Comparison of ENCODE assay signal across 11 cellular contexts in genomic region chr2:170814551-170815245, GRCh38. TPM values are rescaled to one million over a fixed set of nuclear protein-coding genes. Genes with fewer than 3 reads are reported as not detected.
DNase-seq lines count a peak whose midpoint lies in the region; ATAC-seq and TF ChIP-seq lines count a peak whose summit lies in the region.
"Had no signal": no experiment of that assay in that cellular context is flagged by ENCODE, and none has a peak within 500 bp of the region (broad histone marks: within the 10 kb centered on the region; RNA-seq: fewer than 3 reads in every experiment).

No MANE protein-coding gene starts in this region.

- POLR2A ChIA-PET in RWPE1 (lab: Yijun Ruan, JAX; ENCODE audit: low non-redundant PET): no interaction called here

- CTCF ChIA-PET in RWPE1 (lab: Yijun Ruan, JAX): interaction anchor here (0.9 to 2.2 kb wide), 7 partner anchors 59 to 444 kb away, joined by 3 to 12 read pairs (median 6); partner anchors contain the start of gene SP5

- H3K4me2 ChIP-seq in GM23338: peak overlapping the region; percentile 97

- H3K27ac Mint-ChIP-seq in GM23338 (no peak overlapping the region), memory B cell (peak overlapping the region; percentile 63)
- H3K27ac Mint-ChIP-seq: activated naive CD4-positive, alpha-beta T cell treated with anti-CD3 and anti-CD28 coated beads for 36 hours had no signal

- H2AFZ ChIP-seq in GM23338: peak overlapping the region; percentile 93; the same call in 1 of the 2 replicates

- TF ChIP-seq CTCF in GM23338 (conservative IDR thresholded peaks at IDR 0.05; ENCODE audit: low read depth in 2 of 2) (no peak), RWPE1 (conservative IDR thresholded peaks at IDR 0.05; ENCODE audit: low read depth) (no peak)

- H3K4me1 ChIP-seq in GM23338 (ENCODE audit: insufficient read depth): peaks cover 42% of the 10 kb centered on the region

- H3K4me3 Mint-ChIP-seq in GM23338 (peak overlapping the region; percentile 77), memory B cell (no peak overlapping the region)

- H3K36me3 ChIP-seq in GM23338 (ENCODE audit: insufficient read depth): no peaks in the 10 kb centered on the region
- H3K36me3 ChIP-seq: thoracic aorta had no signal

- peak overlapping the region; percentile 63 for H3K4me3 ChIP-seq in GM23338

- H4K20me1 ChIP-seq in GM23338 (replicated peaks; ENCODE audit: insufficient read depth): peaks cover 9% of the 10 kb centered on the region; the same call in 1 of the 2 replicates

- H3K27me3 Mint-ChIP-seq in GM23338 (ENCODE audit: insufficient read depth, low read depth, poor library complexity): peaks cover 73% of the 10 kb centered on the region
- H3K27me3 Mint-ChIP-seq in memory B cell: peaks cover 27% of the 10 kb centered on the region

- H3K36me3 Mint-ChIP-seq in GM23338 (ENCODE audit: low read depth) (no peaks in the 10 kb centered on the region), memory B cell (no peaks in the 10 kb centered on the region)
- H3K36me3 Mint-ChIP-seq: T-cell had no signal

- H3K4me1 Mint-ChIP-seq in GM23338 (peaks cover 51% of the 10 kb centered on the region), memory B cell (peaks cover 6% of the 10 kb centered on the region)

- H3K9me2 ChIP-seq in GM23338 (ENCODE audit: insufficient read depth): no peaks in the 10 kb centered on the region

- peaks cover 69% of the 10 kb centered on the region for H3K27me3 ChIP-seq in GM23338 (ENCODE audit: insufficient read depth)

- no peaks in the 10 kb centered on the region for H3K79me2 ChIP-seq in GM23338 (replicated peaks; ENCODE audit: insufficient read depth)

- H3K27ac ChIP-seq in GM23338 (ENCODE audit: low read depth) (no peak overlapping the region), RWPE1 (no peak overlapping the region)

- peak; percentile 29 for DNase-seq in COR-L47 (lab: John Stamatoyannopoulos, UW)
- peak; percentile 83 for DNase-seq in GM23338 (ENCODE audit: low spot score)
- DNase-seq in NCI-H69 (lab: John Stamatoyannopoulos, UW): peak; percentile 89
- DNase-seq in memory B cell (ENCODE audit: low spot score in 2 of 2): peak in 1 of 2 donors; percentile 5
- DNase-seq in RWPE1 (ENCODE audit: low spot score): no peak
- no peak for DNase-seq in NCI-H524 (lab: John Stamatoyannopoulos, UW)
- DNase-seq: activated CD4-positive, alpha-beta T cell treated with anti-CD3 and anti-CD28 coated beads, Interleukin-2, amount 50 U/mL, for 4 hours had no signal

- peaks cover 3% of the 10 kb centered on the region; the same call in 1 of the 3 replicates for H3K9me3 Mint-ChIP-seq in GM23338
- no peaks in the 10 kb centered on the region for H3K9me3 Mint-ChIP-seq in memory B cell
- H3K9me3 Mint-ChIP-seq: activated naive CD4-positive, alpha-beta T cell treated with anti-CD3 and anti-CD28 coated beads for 36 hours; T-cell had no signal

- peaks cover 5% of the 10 kb centered on the region for H3F3A ChIP-seq in GM23338 (replicated peaks; ENCODE audit: low read depth)

- ATAC-seq in GM23338: peak; percentile 10
- no peak for ATAC-seq in memory B cell (ENCODE audit: low read depth)
- no peak for ATAC-seq in GM19324 (IDR thresholded peaks at IDR 0.05; ENCODE audit: low FRiP score, unreplicated experiment)

TF ChIP-seq in GM23338, 12 proteins besides CTCF, POLR2A, EP300 and RAD21 (continues in another document):
- TF ChIP-seq POLR2AphosphoS5 (IDR thresholded peaks at IDR 0.05; ENCODE audit: low read depth): no peak
- TF ChIP-seq, protein P1, sequence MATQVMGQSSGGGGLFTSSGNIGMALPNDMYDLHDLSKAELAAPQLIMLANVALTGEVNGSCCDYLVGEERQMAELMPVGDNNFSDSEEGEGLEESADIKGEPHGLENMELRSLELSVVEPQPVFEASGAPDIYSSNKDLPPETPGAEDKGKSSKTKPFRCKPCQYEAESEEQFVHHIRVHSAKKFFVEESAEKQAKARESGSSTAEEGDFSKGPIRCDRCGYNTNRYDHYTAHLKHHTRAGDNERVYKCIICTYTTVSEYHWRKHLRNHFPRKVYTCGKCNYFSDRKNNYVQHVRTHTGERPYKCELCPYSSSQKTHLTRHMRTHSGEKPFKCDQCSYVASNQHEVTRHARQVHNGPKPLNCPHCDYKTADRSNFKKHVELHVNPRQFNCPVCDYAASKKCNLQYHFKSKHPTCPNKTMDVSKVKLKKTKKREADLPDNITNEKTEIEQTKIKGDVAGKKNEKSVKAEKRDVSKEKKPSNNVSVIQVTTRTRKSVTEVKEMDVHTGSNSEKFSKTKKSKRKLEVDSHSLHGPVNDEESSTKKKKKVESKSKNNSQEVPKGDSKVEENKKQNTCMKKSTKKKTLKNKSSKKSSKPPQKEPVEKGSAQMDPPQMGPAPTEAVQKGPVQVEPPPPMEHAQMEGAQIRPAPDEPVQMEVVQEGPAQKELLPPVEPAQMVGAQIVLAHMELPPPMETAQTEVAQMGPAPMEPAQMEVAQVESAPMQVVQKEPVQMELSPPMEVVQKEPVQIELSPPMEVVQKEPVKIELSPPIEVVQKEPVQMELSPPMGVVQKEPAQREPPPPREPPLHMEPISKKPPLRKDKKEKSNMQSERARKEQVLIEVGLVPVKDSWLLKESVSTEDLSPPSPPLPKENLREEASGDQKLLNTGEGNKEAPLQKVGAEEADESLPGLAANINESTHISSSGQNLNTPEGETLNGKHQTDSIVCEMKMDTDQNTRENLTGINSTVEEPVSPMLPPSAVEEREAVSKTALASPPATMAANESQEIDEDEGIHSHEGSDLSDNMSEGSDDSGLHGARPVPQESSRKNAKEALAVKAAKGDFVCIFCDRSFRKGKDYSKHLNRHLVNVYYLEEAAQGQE (IDR thresholded peaks at IDR 0.05; ENCODE audit: unreplicated experiment): no peak
- TF ChIP-seq CREB1 (CRISPR knock-in tag; IDR thresholded peaks at IDR 0.05; ENCODE audit: low read depth): no peak
- TF ChIP-seq NANOG (IDR thresholded peaks at IDR 0.05; ENCODE audit: borderline replicate concordance): no peak
- TF ChIP-seq, protein P2, sequence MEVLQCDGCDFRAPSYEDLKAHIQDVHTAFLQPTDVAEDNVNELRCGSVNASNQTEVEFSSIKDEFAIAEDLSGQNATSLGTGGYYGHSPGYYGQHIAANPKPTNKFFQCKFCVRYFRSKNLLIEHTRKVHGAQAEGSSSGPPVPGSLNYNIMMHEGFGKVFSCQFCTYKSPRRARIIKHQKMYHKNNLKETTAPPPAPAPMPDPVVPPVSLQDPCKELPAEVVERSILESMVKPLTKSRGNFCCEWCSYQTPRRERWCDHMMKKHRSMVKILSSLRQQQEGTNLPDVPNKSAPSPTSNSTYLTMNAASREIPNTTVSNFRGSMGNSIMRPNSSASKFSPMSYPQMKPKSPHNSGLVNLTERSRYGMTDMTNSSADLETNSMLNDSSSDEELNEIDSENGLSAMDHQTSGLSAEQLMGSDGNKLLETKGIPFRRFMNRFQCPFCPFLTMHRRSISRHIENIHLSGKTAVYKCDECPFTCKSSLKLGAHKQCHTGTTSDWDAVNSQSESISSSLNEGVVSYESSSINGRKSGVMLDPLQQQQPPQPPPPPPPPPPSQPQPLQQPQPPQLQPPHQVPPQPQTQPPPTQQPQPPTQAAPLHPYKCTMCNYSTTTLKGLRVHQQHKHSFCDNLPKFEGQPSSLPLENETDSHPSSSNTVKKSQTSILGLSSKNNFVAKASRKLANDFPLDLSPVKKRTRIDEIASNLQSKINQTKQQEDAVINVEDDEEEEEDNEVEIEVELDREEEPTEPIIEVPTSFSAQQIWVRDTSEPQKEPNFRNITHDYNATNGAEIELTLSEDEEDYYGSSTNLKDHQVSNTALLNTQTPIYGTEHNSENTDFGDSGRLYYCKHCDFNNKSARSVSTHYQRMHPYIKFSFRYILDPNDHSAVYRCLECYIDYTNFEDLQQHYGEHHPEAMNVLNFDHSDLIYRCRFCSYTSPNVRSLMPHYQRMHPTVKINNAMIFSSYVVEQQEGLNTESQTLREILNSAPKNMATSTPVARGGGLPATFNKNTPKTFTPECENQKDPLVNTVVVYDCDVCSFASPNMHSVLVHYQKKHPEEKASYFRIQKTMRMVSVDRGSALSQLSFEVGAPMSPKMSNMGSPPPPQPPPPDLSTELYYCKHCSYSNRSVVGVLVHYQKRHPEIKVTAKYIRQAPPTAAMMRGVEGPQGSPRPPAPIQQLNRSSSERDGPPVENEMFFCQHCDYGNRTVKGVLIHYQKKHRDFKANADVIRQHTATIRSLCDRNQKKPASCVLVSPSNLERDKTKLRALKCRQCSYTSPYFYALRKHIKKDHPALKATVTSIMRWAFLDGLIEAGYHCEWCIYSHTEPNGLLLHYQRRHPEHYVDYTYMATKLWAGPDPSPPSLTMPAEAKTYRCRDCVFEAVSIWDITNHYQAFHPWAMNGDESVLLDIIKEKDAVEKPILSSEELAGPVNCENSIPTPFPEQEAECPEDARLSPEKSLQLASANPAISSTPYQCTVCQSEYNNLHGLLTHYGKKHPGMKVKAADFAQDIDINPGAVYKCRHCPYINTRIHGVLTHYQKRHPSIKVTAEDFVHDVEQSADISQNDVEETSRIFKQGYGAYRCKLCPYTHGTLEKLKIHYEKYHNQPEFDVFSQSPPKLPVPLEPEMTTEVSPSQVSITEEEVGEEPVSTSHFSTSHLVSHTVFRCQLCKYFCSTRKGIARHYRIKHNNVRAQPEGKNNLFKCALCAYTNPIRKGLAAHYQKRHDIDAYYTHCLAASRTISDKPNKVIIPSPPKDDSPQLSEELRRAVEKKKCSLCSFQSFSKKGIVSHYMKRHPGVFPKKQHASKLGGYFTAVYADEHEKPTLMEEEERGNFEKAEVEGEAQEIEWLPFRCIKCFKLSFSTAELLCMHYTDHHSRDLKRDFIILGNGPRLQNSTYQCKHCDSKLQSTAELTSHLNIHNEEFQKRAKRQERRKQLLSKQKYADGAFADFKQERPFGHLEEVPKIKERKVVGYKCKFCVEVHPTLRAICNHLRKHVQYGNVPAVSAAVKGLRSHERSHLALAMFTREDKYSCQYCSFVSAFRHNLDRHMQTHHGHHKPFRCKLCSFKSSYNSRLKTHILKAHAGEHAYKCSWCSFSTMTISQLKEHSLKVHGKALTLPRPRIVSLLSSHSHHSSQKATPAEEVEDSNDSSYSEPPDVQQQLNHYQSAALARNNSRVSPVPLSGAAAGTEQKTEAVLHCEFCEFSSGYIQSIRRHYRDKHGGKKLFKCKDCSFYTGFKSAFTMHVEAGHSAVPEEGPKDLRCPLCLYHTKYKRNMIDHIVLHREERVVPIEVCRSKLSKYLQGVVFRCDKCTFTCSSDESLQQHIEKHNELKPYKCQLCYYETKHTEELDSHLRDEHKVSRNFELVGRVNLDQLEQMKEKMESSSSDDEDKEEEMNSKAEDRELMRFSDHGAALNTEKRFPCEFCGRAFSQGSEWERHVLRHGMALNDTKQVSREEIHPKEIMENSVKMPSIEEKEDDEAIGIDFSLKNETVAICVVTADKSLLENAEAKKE (CRISPR knock-in tag; IDR thresholded peaks at IDR 0.05): no peak

RNA-seq across cellular contexts. Expression of gene GAD1, which starts 2.0 kb away (rescaled TPM):
- total RNA-seq in GM23338 (2014; rRNA removed; shearing (Covaris generic)): 0.17 and 0.47 TPM in 2 replicates
- polyA plus RNA-seq in GM23338 (2016; fragmentation: Nextera tagmentation; extraction: Ambion mirVana): 0.34 TPM in 1 of 2 replicates, not detected in the other

RNA-seq across cellular contexts. Expression of gene ERICH2, which starts 44.5 kb away (rescaled TPM):
- 2.1 TPM in 1 of 2 replicates, not detected in the other for total RNA-seq in GM23338 (2014; rRNA removed; shearing (Covaris generic))
- 3.2 and 3.5 TPM in 2 replicates for polyA plus RNA-seq in GM23338 (2016; fragmentation: Nextera tagmentation; extraction: Ambion mirVana)
- total RNA-seq: activated naive CD4-positive, alpha-beta T cell treated with anti-CD3 and anti-CD28 coated beads for 36 hours; T-cell; thoracic aorta had no signal

Comparison
In these comparisons a context has a peak if more than half of its experiments do, and no peak if none do; other contexts are left out.
1. DNase-seq: peak in COR-L47 (single experiment), GM23338 (single experiment) and NCI-H69 (single experiment); none in RWPE1 (single experiment) and NCI-H524 (0 of 2).